Comparison of ENCODE assay signal across 24 cellular contexts in genomic region chr12:109678732-109679131, GRCh38. TPM values are rescaled to one million over a fixed set of nuclear protein-coding genes. Genes with fewer than 3 reads are reported as not detected.
DNase-seq lines count a peak whose midpoint lies in the region; ATAC-seq and TF ChIP-seq lines count a peak whose summit lies in the region.
"Had no signal": no experiment of that assay in that cellular context is flagged by ENCODE, and none has a peak within 500 bp of the region (broad histone marks: within the 10 kb centered on the region; RNA-seq: fewer than 3 reads in every experiment).

No MANE protein-coding gene starts in this region.

- peak overlapping the region; percentile 23 for H3K4me2 ChIP-seq in hepatocyte
- H3K4me2 ChIP-seq: A549 had no signal

- no peak overlapping the region for H2AFZ ChIP-seq in hepatocyte

- no peak overlapping the region for H3K4me3 ChIP-seq in hepatocyte
- no peak overlapping the region for H3K4me3 ChIP-seq in transverse colon
- H3K4me3 ChIP-seq: A549, skin epidermis, stomach, upper lobe of left lung had no signal

- no peaks in the 10 kb centered on the region for H3K9me2 ChIP-seq in hepatocyte (replicated peaks; ENCODE audit: insufficient read depth)

- H4K20me1 ChIP-seq in hepatocyte (ENCODE audit: insufficient read depth, poor library complexity, severe bottlenecking), result no peaks in the 10 kb centered on the region

- no peaks in the 10 kb centered on the region for H3K79me2 ChIP-seq in hepatocyte

- DNase-seq in NCI-H1417 (lab: John Stamatoyannopoulos, UW) (peak in 2 of 3 experiments; percentile 62 to 84), NCI-H1417 treated with DMSO at 0.1 percent for 48 hours (lab: John Stamatoyannopoulos, UW) (no peak), NCI-H524 treated with DMSO at 0.1 percent for 48 hours (lab: John Stamatoyannopoulos, UW) (peak; percentile 46), hepatocyte (ENCODE audit: low spot score) (peak; percentile 34), transverse colon (peak; percentile 21), left lobe of liver (ENCODE audit: low spot score) (no peak)
- DNase-seq: activated CD4-positive, alpha-beta T cell treated with anti-CD3 and anti-CD28 coated beads for 36 hours; activated naive CD8-positive, alpha-beta T cell treated with anti-CD3 and anti-CD28 coated beads, Interleukin-2, amount 50 U/mL, for 24 hours; C1 segment of cervical spinal cord; DMS79; foreskin keratinocyte; kidney glomerular epithelial cell; mesenchymal stem cell; MM.1S; stimulated activated CD4-positive, alpha-beta T cell treated with anti-CD3 and anti-CD28 coated beads, Interleukin-4, amount 100 ng/mL, for 24 hours; stomach; upper lobe of left lung had no signal

- no peak for TF ChIP-seq POLR2A in transverse colon (IDR thresholded peaks at IDR 0.05)

- ATAC-seq in left lobe of liver (no peak), GM18909 (IDR thresholded peaks at IDR 0.05; ENCODE audit: poor library complexity, unreplicated experiment) (no peak), HG02642 (IDR thresholded peaks at IDR 0.05; ENCODE audit: poor library complexity, unreplicated experiment) (no peak)
- ATAC-seq: A549; activated CD4-positive, alpha-beta T cell treated with anti-CD3 and anti-CD28 coated beads for 36 hours; activated naive CD8-positive, alpha-beta T cell treated with anti-CD3 and anti-CD28 coated beads, Interleukin-2, amount 50 U/mL, for 24 hours; activated T-helper 17 cell treated with anti-CD3 and anti-CD28 coated beads, Interleukin-2, amount 50 U/mL, for 72 hours; foreskin keratinocyte; natural killer cell treated with Interleukin-12 subunit alpha and Interleukin-12 subunit beta and Interleukin-15 and Interleukin-18, amount 100 ng/mL, for 72 hours had no signal

- WGBS in hepatocyte (ENCODE audit: low lambda C conversion rate, missing lambda C conversion rate), result 15% methylated on average over 7 of the region's 7 CpGs
- WGBS in transverse colon (ENCODE audit: low coverage in 1 of 2), 2 donors, result 16% methylated on average over 7 of the region's 7 CpGs; no CpG with 5 or more reads in 1 of the 2 donors

- no peak for TF ChIP-seq EP300 in transverse colon (IDR thresholded peaks at IDR 0.05; ENCODE audit: low read depth)

- intact Hi-C loops in transverse colon (cut with DNase I; ENCODE audit: low total_unique reads), result no loop called here

- H3K4me1 ChIP-seq in hepatocyte (ENCODE audit: insufficient read depth), result peaks cover 17% of the 10 kb centered on the region
- peaks cover 3 to 24% (median 10%) of the 10 kb centered on the region in 4 donors for H3K4me1 ChIP-seq in transverse colon
- H3K4me1 ChIP-seq: A549, foreskin keratinocyte had no signal

- in situ Hi-C loops in transverse colon (cut with MboI; ENCODE audit: low pct_ligation_motif_present in 1 of 4, low pct_unique_long_range_greater_than_20kb in 1 of 4, low sequenced_read_pairs in 3 of 4), result no loop called here

- H3K36me3 ChIP-seq in hepatocyte (replicated peaks; ENCODE audit: insufficient read depth, low read depth) (no peaks in the 10 kb centered on the region), transverse colon (no peaks in the 10 kb centered on the region)
- H3K36me3 ChIP-seq: stomach, upper lobe of left lung had no signal

- H3K27ac ChIP-seq in hepatocyte (no peak overlapping the region), transverse colon (no peak overlapping the region)
- H3K27ac ChIP-seq: A549, foreskin keratinocyte, HL-60, skin epidermis, stomach, upper lobe of left lung had no signal

- no peaks in the 10 kb centered on the region for H3K27me3 ChIP-seq in hepatocyte
- H3K27me3 ChIP-seq in transverse colon, result no peaks in the 10 kb centered on the region
- H3K27me3 ChIP-seq: upper lobe of left lung had no signal

- TF ChIP-seq CTCF in hepatocyte (IDR thresholded peaks at IDR 0.05; ENCODE audit: poor library complexity) (no peak), transverse colon (IDR thresholded peaks at IDR 0.05) (no peak)

- H3K9me3 ChIP-seq in hepatocyte (ENCODE audit: low read depth) (no peaks in the 10 kb centered on the region), transverse colon (no peaks in the 10 kb centered on the region)
- H3K9me3 ChIP-seq: A549, stomach, upper lobe of left lung had no signal

RNA-seq across cellular contexts. Expression of gene FAM222A, which starts 34.9 kb away (rescaled TPM):
- total RNA-seq in hepatocyte (7.4 and 8.5 TPM in 2 replicates), transverse colon (1 to 10 TPM; 1.4 to 3.0 (median 1.8) TPM), left lobe of liver (1.8 TPM)
- 8.3 and 11.3 TPM in 2 replicates for polyA plus RNA-seq in hepatocyte

Comparison
In these comparisons a context has a peak if more than half of its experiments do, and no peak if none do; other contexts are left out.
1. DNase-seq: peak in NCI-H1417 (2 of 3), NCI-H524 treated with DMSO at 0.1 percent for 48 hours (single experiment), hepatocyte (single experiment) and transverse colon (single experiment); none in NCI-H1417 treated with DMSO at 0.1 percent for 48 hours (single experiment) and left lobe of liver (single experiment).